In the genomic region with DNA sequence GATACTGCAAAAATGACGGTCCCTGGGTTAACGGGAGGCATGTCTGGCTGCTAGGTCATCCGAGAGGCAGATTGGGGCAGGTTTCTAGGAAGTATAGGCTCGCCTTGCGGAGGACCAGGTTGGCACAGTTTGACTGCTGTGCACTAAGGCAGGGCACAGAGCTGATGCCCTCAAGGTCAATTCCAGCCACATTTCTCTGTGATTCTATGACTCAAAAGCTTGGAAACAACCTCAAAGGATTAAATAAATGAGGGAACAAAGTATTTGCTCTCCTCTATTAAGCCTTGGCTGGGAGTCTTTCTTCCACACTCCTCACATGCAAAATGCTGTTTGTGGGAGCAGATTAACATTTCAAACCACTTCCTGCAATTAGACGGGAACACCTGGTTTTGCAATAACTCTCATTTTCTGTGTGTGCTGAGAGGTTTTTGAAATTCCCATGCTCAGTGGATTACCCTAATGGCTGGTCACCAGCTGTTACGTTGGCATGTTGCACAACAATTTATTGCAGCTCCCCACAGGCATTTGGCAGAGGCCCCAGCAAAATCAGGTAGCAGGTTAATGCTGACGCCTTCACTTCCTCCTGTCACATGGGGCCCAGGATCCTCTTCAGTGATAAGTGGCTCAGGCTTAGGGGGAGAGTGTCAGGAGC, we compare ENCODE assay signal across 3 cellular contexts.
A peak's percentile ranks its signal among the peaks of the same experiment; 100 is the strongest.
TF ChIP-seq lines count a peak whose summit lies in the region.

No MANE protein-coding gene starts in this region.

TF ChIP-seq in A549, 52 proteins besides CTCF, POLR2A, EP300 and RAD21 (continues in another document):
- TF ChIP-seq FOSB (CRISPR knock-in tag; IDR thresholded peaks at IDR 0.05) (no peak), PBX3 (IDR thresholded peaks at IDR 0.05) (no peak), MYC (IDR thresholded peaks at IDR 0.05; ENCODE audit: borderline replicate concordance, low read length) (no peak), ELK1 (IDR thresholded peaks at IDR 0.05; ENCODE audit: low read depth, low read length) (no peak), HEYL (CRISPR knock-in tag; IDR thresholded peaks at IDR 0.05) (no peak), EHF (CRISPR knock-in tag; IDR thresholded peaks at IDR 0.05) (no peak), RNF2 (IDR thresholded peaks at IDR 0.05; ENCODE audit: borderline replicate concordance, low read depth) (no peak), HOXA7 (CRISPR knock-in tag; IDR thresholded peaks at IDR 0.05) (no peak), PHF8 (IDR thresholded peaks at IDR 0.05; ENCODE audit: borderline replicate concordance, low read depth) (no peak), BHLHE40 (IDR thresholded peaks at IDR 0.05; ENCODE audit: low read depth, low read length) (no peak), MAZ (IDR thresholded peaks at IDR 0.05; ENCODE audit: borderline replicate concordance, low read depth, low read length) (no peak), SREBF2 (IDR thresholded peaks at IDR 0.05) (no peak), ZSCAN20 (CRISPR knock-in tag; IDR thresholded peaks at IDR 0.05) (no peak), CBX8 (IDR thresholded peaks at IDR 0.05) (no peak), ESRRA (IDR thresholded peaks at IDR 0.05; ENCODE audit: borderline replicate concordance, low read length) (no peak), CEBPB (IDR thresholded peaks at IDR 0.05) (peak; percentile 84 to 88), HOXB5 (CRISPR knock-in tag; IDR thresholded peaks at IDR 0.05) (no peak)
- TF ChIP-seq, protein P1, sequence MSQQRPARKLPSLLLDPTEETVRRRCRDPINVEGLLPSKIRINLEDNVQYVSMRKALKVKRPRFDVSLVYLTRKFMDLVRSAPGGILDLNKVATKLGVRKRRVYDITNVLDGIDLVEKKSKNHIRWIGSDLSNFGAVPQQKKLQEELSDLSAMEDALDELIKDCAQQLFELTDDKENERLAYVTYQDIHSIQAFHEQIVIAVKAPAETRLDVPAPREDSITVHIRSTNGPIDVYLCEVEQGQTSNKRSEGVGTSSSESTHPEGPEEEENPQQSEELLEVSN (IDR thresholded peaks at IDR 0.05; ENCODE audit: borderline replicate concordance, low read depth) = no peak
- TF ChIP-seq, protein P2, sequence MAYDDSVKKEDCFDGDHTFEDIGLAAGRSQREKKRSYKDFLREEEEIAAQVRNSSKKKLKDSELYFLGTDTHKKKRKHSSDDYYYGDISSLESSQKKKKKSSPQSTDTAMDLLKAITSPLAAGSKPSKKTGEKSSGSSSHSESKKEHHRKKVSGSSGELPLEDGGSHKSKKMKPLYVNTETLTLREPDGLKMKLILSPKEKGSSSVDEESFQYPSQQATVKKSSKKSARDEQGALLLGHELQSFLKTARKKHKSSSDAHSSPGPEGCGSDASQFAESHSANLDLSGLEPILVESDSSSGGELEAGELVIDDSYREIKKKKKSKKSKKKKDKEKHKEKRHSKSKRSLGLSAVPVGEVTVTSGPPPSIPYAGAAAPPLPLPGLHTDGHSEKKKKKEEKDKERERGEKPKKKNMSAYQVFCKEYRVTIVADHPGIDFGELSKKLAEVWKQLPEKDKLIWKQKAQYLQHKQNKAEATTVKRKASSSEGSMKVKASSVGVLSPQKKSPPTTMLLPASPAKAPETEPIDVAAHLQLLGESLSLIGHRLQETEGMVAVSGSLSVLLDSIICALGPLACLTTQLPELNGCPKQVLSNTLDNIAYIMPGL (CRISPR knock-in tag; IDR thresholded peaks at IDR 0.05; ENCODE audit: borderline replicate concordance) = no peak

TF ChIP-seq in HEK293, 187 proteins besides CTCF, POLR2A, EP300 and RAD21 (continues in another document):
- TF ChIP-seq ZNF223 (tag by site-specific recombination; IDR thresholded peaks at IDR 0.05) (no peak), ZNF138 (tag by site-specific recombination; IDR thresholded peaks at IDR 0.05; ENCODE audit: borderline replicate concordance) (no peak), PBX3 (CRISPR knock-in tag; IDR thresholded peaks at IDR 0.05) (no peak), ZNF302 (tag by site-specific recombination; IDR thresholded peaks at IDR 0.05; ENCODE audit: low read depth) (no peak), ZNF114 (tag by site-specific recombination; IDR thresholded peaks at IDR 0.05) (no peak), ZNF610 (tag by site-specific recombination; IDR thresholded peaks at IDR 0.05; ENCODE audit: borderline replicate concordance) (no peak), ZNF335 (tag by site-specific recombination; conservative IDR thresholded peaks at IDR 0.05) (peak; percentile 78), ZNF558 (tag by site-specific recombination; IDR thresholded peaks at IDR 0.05) (no peak), AEBP2 (tag by site-specific recombination; IDR thresholded peaks at IDR 0.05; ENCODE audit: borderline replicate concordance) (no peak), ZNF311 (tag by site-specific recombination; IDR thresholded peaks at IDR 0.05; ENCODE audit: borderline replicate concordance) (no peak), OSR2 (tag by site-specific recombination; IDR thresholded peaks at IDR 0.05) (peak; percentile 96), ZNF24 (tag by site-specific recombination; IDR thresholded peaks at IDR 0.05) (peak; percentile 83), YY2 (tag by site-specific recombination; IDR thresholded peaks at IDR 0.05) (peak; percentile 54; the same call in 1 of the 2 replicates), KLF17 (tag by site-specific recombination; IDR thresholded peaks at IDR 0.05) (no peak)
- TF ChIP-seq, protein P3, sequence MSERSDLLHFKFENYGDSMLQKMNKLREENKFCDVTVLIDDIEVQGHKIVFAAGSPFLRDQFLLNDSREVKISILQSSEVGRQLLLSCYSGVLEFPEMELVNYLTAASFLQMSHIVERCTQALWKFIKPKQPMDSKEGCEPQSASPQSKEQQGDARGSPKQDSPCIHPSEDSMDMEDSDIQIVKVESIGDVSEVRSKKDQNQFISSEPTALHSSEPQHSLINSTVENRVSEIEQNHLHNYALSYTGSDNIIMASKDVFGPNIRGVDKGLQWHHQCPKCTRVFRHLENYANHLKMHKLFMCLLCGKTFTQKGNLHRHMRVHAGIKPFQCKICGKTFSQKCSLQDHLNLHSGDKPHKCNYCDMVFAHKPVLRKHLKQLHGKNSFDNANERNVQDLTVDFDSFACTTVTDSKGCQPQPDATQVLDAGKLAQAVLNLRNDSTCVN (tag by site-specific recombination; optimal IDR thresholded peaks at IDR 0.05) = no peak

TF ChIP-seq in H1, 55 proteins besides CTCF, POLR2A, EP300 and RAD21:
- no peak for TF ChIP-seq TCF12 (IDR thresholded peaks at IDR 0.05; ENCODE audit: low read depth, low read length)
- TF ChIP-seq USF2 (IDR thresholded peaks at IDR 0.05; ENCODE audit: low read length) = 0 out of 2 replicates have a peak, but pooled peaks have one; percentile 30
- peak; percentile 91 for TF ChIP-seq CEBPB (IDR thresholded peaks at IDR 0.05; ENCODE audit: low read depth, low read length)
- no peak for TF ChIP-seq SP1 (IDR thresholded peaks at IDR 0.05; ENCODE audit: low read depth, low read length)
- no peak for TF ChIP-seq RXRA (IDR thresholded peaks at IDR 0.05; ENCODE audit: insufficient read depth, low read depth, low read length)
- TF ChIP-seq ZNF274 (IDR thresholded peaks at IDR 0.05; ENCODE audit: borderline replicate concordance, extremely low read depth, low read length) = no peak
- TF ChIP-seq BACH1 (IDR thresholded peaks at IDR 0.05; ENCODE audit: low read length) = no peak
